8 cellular contexts compared by ENCODE assay signal in genomic region chr4:77599378-77599777, GRCh38. TPM values are rescaled to one million over a fixed set of nuclear protein-coding genes. Genes with fewer than 3 reads are reported as not detected.
DNase-seq lines count a peak whose midpoint lies in the region; ATAC-seq, FAIRE-seq and TF ChIP-seq lines count a peak whose summit lies in the region.

No MANE protein-coding gene starts in this region.

- TF ChIP-seq CTCF in GM12864 (IDR thresholded peaks at IDR 0.05; ENCODE audit: low read depth, low read length, missing control alignments): peak; percentile 73
- peak; percentile 39 to 73 (median 72) for TF ChIP-seq CTCF in H1 (IDR thresholded peaks at IDR 0.05; ENCODE audit: control extremely low read depth in 1 of 3, insufficient read depth in 1 of 3, low read depth in 1 of 3, low read length in 3 of 3)

- no peak overlapping the region for H2BK5ac ChIP-seq in H1 (ENCODE audit: low read depth, low read length)

- H3K23me2 ChIP-seq in H1 (ENCODE audit: low read depth, low read length): no peaks in the 10 kb centered on the region; the same call in 1 of the 2 replicates

- H4K20me1 ChIP-seq in H1 (replicated peaks in 1 of 2; ENCODE audit: control insufficient read depth in 1 of 2, insufficient read depth in 2 of 2, low read length in 2 of 2): no peaks in the 10 kb centered on the region

- 80% methylated on average over 2 of the region's 2 CpGs; no CpG with 5 or more reads in 1 of the 2 experiments for WGBS in H1 (ENCODE audit: extremely low coverage in 1 of 2, insufficient coverage in 1 of 2, insufficient read length in 1 of 2, insufficient replicate concordance in 2 of 2, low coverage in 1 of 2, low lambda C conversion rate in 2 of 2, missing lambda C conversion rate in 1 of 2), 2 experiments

- no peak overlapping the region for H4K8ac ChIP-seq in H1 (ENCODE audit: extremely low read depth, insufficient read depth, low read length)

- no peak for TF ChIP-seq EP300 in H1 (IDR thresholded peaks at IDR 0.05; ENCODE audit: borderline replicate concordance in 1 of 2, low read depth in 2 of 2, low read length in 2 of 2)

- CTCF ChIA-PET in H1 (lab: Charles Lee; ENCODE audit: partially characterized antibody): interaction anchor here (0.6 to 11.6 kb wide), 28 partner anchors 8 to 530 kb away, joined by 3 to 200 read pairs (median 3); no protein-coding TSS in a partner anchor

- TF ChIP-seq RAD21 in H1 (IDR thresholded peaks at IDR 0.05 in 1 of 2, conservative IDR thresholded peaks at IDR 0.05 in 1 of 2; ENCODE audit: low read depth in 2 of 2, low read length in 2 of 2): peak; percentile 35 to 49; a peak in 3 of 4 replicates

- no peak overlapping the region for H4K91ac ChIP-seq in H1 (replicated peaks; ENCODE audit: insufficient read length, low read length)

- H3K4me3 ChIP-seq in GM12864 (ENCODE audit: low read depth, low read length) (no peak overlapping the region), H1 (ENCODE audit: extremely low read depth in 1 of 4, insufficient read depth in 2 of 4, low read depth in 3 of 4, low read length in 4 of 4) (no peak overlapping the region)

- H3K27me3 Mint-ChIP-seq in activated T-helper 2 cell treated with anti-CD3 and anti-CD28 coated beads, Interferon-gamma antibody, Interleukin-2, Interleukin-4, amounts not matched to agents 10 μg/mL and 5 μg/mL and 100 μg/mL, durations not matched to agents 14 hours and 24 hours and 36 hours (ENCODE audit: low read depth): peaks cover 4% of the 10 kb centered on the region

- no peak for TF ChIP-seq POLR2A in H1 (IDR thresholded peaks at IDR 0.05; ENCODE audit: control extremely low read depth in 1 of 2, low read depth in 2 of 2, low read length in 2 of 2)

- no peak overlapping the region for H3K27ac ChIP-seq in H1 (ENCODE audit: low read depth, low read length)

- POLR2A ChIA-PET in H1 (lab: Charles Lee; ENCODE audit: partially characterized antibody): no interaction called here

- no peak overlapping the region for H4K5ac ChIP-seq in H1 (ENCODE audit: insufficient read length, low read depth, low read length)

- intact Hi-C loops in activated T-helper 2 cell treated with anti-CD3 and anti-CD28 coated beads, Interferon-gamma antibody, Interleukin-2, Interleukin-4, amounts not matched to agents 10 μg/mL and 5 μg/mL and 100 μg/mL, durations not matched to agents 14 hours and 24 hours and 36 hours (cut with micrococcal nuclease): no loop called here

- no peak overlapping the region for H2BK120ac ChIP-seq in H1 (replicated peaks; ENCODE audit: low read depth, low read length)

- H2AK5ac ChIP-seq in H1 (ENCODE audit: low read depth, low read length): no peak overlapping the region

- H3K4me2 ChIP-seq in H1 (ENCODE audit: insufficient read depth in 1 of 2, low read depth in 2 of 2, low read length in 2 of 2): no peak overlapping the region

- H3K18ac ChIP-seq in H1 (ENCODE audit: extremely low read depth, low read length): no peak overlapping the region

- H3K9ac ChIP-seq in H1 (replicated peaks in 1 of 4; ENCODE audit: extremely low read depth in 1 of 4, low read depth in 3 of 4, low read length in 3 of 4): no peak overlapping the region

- peaks cover 2% of the 10 kb centered on the region for H3K9me3 Mint-ChIP-seq in activated T-helper 2 cell treated with anti-CD3 and anti-CD28 coated beads, Interferon-gamma antibody, Interleukin-2, Interleukin-4, amounts not matched to agents 10 μg/mL and 5 μg/mL and 100 μg/mL, durations not matched to agents 14 hours and 24 hours and 36 hours

- H3K4ac ChIP-seq in H1 (replicated peaks; ENCODE audit: insufficient read length, low read depth, low read length): no peak overlapping the region

- H3K9me3 ChIP-seq in H1 (ENCODE audit: insufficient read depth in 2 of 2, low read depth in 1 of 2, low read length in 1 of 2): no peaks in the 10 kb centered on the region

- peaks cover 52% of the 10 kb centered on the region for H3K4me1 Mint-ChIP-seq in activated T-helper 2 cell treated with anti-CD3 and anti-CD28 coated beads, Interferon-gamma antibody, Interleukin-2, Interleukin-4, amounts not matched to agents 10 μg/mL and 5 μg/mL and 100 μg/mL, durations not matched to agents 14 hours and 24 hours and 36 hours (ENCODE audit: low read depth)

- no peak overlapping the region for H2BK15ac ChIP-seq in H1 (ENCODE audit: low read length)

- no peak for ATAC-seq in HG03457 (IDR thresholded peaks at IDR 0.05; ENCODE audit: unreplicated experiment)

- no peaks in the 10 kb centered on the region for H3K4me1 ChIP-seq in H1 (replicated peaks in 1 of 4; ENCODE audit: control insufficient read depth in 3 of 4, insufficient read depth in 4 of 4, low read length in 3 of 4)

- no peaks in the 10 kb centered on the region for H3K79me1 ChIP-seq in H1 (ENCODE audit: low read depth, low read length)

- H3K79me2 ChIP-seq in H1 (ENCODE audit: control insufficient read depth in 1 of 2, insufficient read depth in 2 of 2, low read length in 2 of 2): no peaks in the 10 kb centered on the region

- peak; percentile 39 for FAIRE-seq in H1 (lab: Jason Lieb, UNC)

- no peaks in the 10 kb centered on the region for H3K36me3 ChIP-seq in H1 (ENCODE audit: control insufficient read depth in 2 of 4, insufficient read depth in 4 of 4, low read length in 3 of 4)

- H2AFZ ChIP-seq in H1 (ENCODE audit: low read length): no peak overlapping the region

- no peak overlapping the region for H3K14ac ChIP-seq in H1 (ENCODE audit: insufficient read length)

- DNase-seq in A172 (ENCODE audit: low spot score) (peak; percentile 28), GM12864 (ENCODE audit: low read depth) (no peak), NCI-H82 treated with DMSO at 0.1 percent for 48 hours (lab: John Stamatoyannopoulos, UW; ENCODE audit: unreplicated experiment) (peak; percentile 2), H1 (ENCODE audit: low read depth in 1 of 2, low spot score in 2 of 2) (no peak), renal cortical epithelial cell (ENCODE audit: low read depth) (peak; percentile 55), NOMO-1 (lab: John Stamatoyannopoulos, UW; ENCODE audit: unreplicated experiment in 2 of 2) (no peak)
- no peak for DNase-seq in activated T-helper 2 cell treated with anti-CD3 and anti-CD28 coated beads, Interferon-gamma antibody, Interleukin-2, Interleukin-4, amounts not matched to agents 10 μg/mL and 5 μg/mL and 100 μg/mL, durations not matched to agents 14 hours and 24 hours and 36 hours (ENCODE audit: low spot score)

- peaks cover 3% of the 10 kb centered on the region for H3K36me3 Mint-ChIP-seq in activated T-helper 2 cell treated with anti-CD3 and anti-CD28 coated beads, Interferon-gamma antibody, Interleukin-2, Interleukin-4, amounts not matched to agents 10 μg/mL and 5 μg/mL and 100 μg/mL, durations not matched to agents 14 hours and 24 hours and 36 hours (ENCODE audit: low read depth)

- no peak overlapping the region for H3K27ac Mint-ChIP-seq in activated T-helper 2 cell treated with anti-CD3 and anti-CD28 coated beads, Interferon-gamma antibody, Interleukin-2, Interleukin-4, amounts not matched to agents 10 μg/mL and 5 μg/mL and 100 μg/mL, durations not matched to agents 14 hours and 24 hours and 36 hours

- H2BK20ac ChIP-seq in H1 (ENCODE audit: low read length): no peak overlapping the region

- H3K56ac ChIP-seq in H1 (replicated peaks; ENCODE audit: insufficient read length, low read depth, low read length): no peak overlapping the region

- H3K23ac ChIP-seq in H1 (ENCODE audit: insufficient read length): no peak overlapping the region

- no peaks in the 10 kb centered on the region; a peak in 1 of 7 replicates for H3K27me3 ChIP-seq in H1 (replicated peaks in 1 of 4; ENCODE audit: control insufficient read depth in 3 of 4, extremely low read depth in 1 of 4, insufficient read depth in 3 of 4, low read length in 3 of 4)

- H3K4me3 Mint-ChIP-seq in activated T-helper 2 cell treated with anti-CD3 and anti-CD28 coated beads, Interferon-gamma antibody, Interleukin-2, Interleukin-4, amounts not matched to agents 10 μg/mL and 5 μg/mL and 100 μg/mL, durations not matched to agents 14 hours and 24 hours and 36 hours (ENCODE audit: low read depth): no peak overlapping the region

- no peak overlapping the region for H2BK12ac ChIP-seq in H1 (ENCODE audit: low read depth, low read length)

TF ChIP-seq in H1, 55 proteins besides CTCF, POLR2A, EP300 and RAD21:
- TF ChIP-seq TAF7 (optimal IDR thresholded peaks at IDR 0.05; ENCODE audit: borderline replicate concordance, low read depth, low read length) (no peak), HDAC2 (IDR thresholded peaks at IDR 0.05; ENCODE audit: borderline replicate concordance in 1 of 2, low read depth in 2 of 2, low read length in 2 of 2) (no peak), YY1 (IDR thresholded peaks at IDR 0.05; ENCODE audit: low read depth, low read length) (no peak), SRF (IDR thresholded peaks at IDR 0.05; ENCODE audit: low read depth, low read length) (no peak), CHD2 (IDR thresholded peaks at IDR 0.05; ENCODE audit: low read length) (no peak), GABPA (IDR thresholded peaks at IDR 0.05; ENCODE audit: borderline replicate concordance, insufficient read depth, low read length) (no peak), ZNF274 (IDR thresholded peaks at IDR 0.05; ENCODE audit: borderline replicate concordance, extremely low read depth, low read length) (no peak), PHF8 (conservative IDR thresholded peaks at IDR 0.05; ENCODE audit: low read depth, low read length) (no peak), BRCA1 (IDR thresholded peaks at IDR 0.05; ENCODE audit: low read depth, low read length) (no peak), ASH2L (IDR thresholded peaks at IDR 0.05; ENCODE audit: low read length) (no peak), CBX8 (IDR thresholded peaks at IDR 0.05; ENCODE audit: borderline replicate concordance, low read depth, low read length) (no peak)
TF ChIP-seq in H1: peak in this region for 0.

RNA-seq across cellular contexts. Expression of gene CXCL13, which starts 6.2 kb away (rescaled TPM):
- total RNA-seq in A172 (2014; rRNA removed; shearing (Covaris generic)): not detected in 2 replicates
- not detected in 2 replicates for total RNA-seq in H1 (2021; fragmentation: NEBNext Ultra II Directional; extraction: Animal tissue kit (Norgen Biotek cat#: 25700))
- not detected in 2 replicates for polyA plus RNA-seq in H1 (2011; rRNA removed)
- not detected for polyA plus RNA-seq in H1 (2011; cell fraction: cytosol; rRNA removed)
- polyA plus RNA-seq in H1 (2011; cell fraction: nucleus; rRNA removed): not detected
- polyA plus RNA-seq in H1 (2012, experiment 1 of 2): not detected in 4 replicates
- not detected for polyA plus RNA-seq in H1 (2012, experiment 2 of 2)
- polyA plus RNA-seq in H1 (2013, experiment 1 of 2): not detected
- 0.04 TPM for polyA plus RNA-seq in H1 (2013, experiment 2 of 2)
- not detected in 2 replicates for polyA minus RNA-seq in H1 (2011; rRNA and poly(A)+ RNA removed)
- not detected for polyA minus RNA-seq in H1 (2011; cell fraction: cytosol; rRNA and poly(A)+ RNA removed)
- polyA minus RNA-seq in H1 (2011; cell fraction: nucleus; rRNA and poly(A)+ RNA removed): not detected
- not detected in 2 replicates for total RNA-seq in renal cortical epithelial cell
- total RNA-seq in activated T-helper 2 cell treated with anti-CD3 and anti-CD28 coated beads, Interferon-gamma antibody, Interleukin-2, Interleukin-4, amounts not matched to agents 10 μg/mL and 5 μg/mL and 100 μg/mL, durations not matched to agents 14 hours and 24 hours and 36 hours: 82.6 and 87.2 TPM in 2 replicates

Comparison
In these comparisons a context has a peak if more than half of its experiments do, and no peak if none do; other contexts are left out.
1. DNase-seq: peak in A172 (single experiment), NCI-H82 treated with DMSO at 0.1 percent for 48 hours (single experiment) and renal cortical epithelial cell (single experiment); none in GM12864 (single experiment), H1 (0 of 2), NOMO-1 (0 of 2) and activated T-helper 2 cell treated with anti-CD3 and anti-CD28 coated beads, Interferon-gamma antibody, Interleukin-2, Interleukin-4, amounts not matched to agents 10 μg/mL and 5 μg/mL and 100 μg/mL, durations not matched to agents 14 hours and 24 hours and 36 hours (single experiment).
2. RNA of gene CXCL13, which starts 6.2 kb away (total RNA-seq): 82.6 to 87.2 TPM in activated T-helper 2 cell treated with anti-CD3 and anti-CD28 coated beads, Interferon-gamma antibody, Interleukin-2, Interleukin-4, amounts not matched to agents 10 μg/mL and 5 μg/mL and 100 μg/mL, durations not matched to agents 14 hours and 24 hours and 36 hours; not detected in A172, not detected in H1 and not detected in renal cortical epithelial cell; every median in the first group is over 10 times any median in the second.